In genomic region chr17:34997355-34997862, GRCh38 we compare ENCODE assay signal across 9 cellular contexts. TPM values are rescaled to one million over a fixed set of nuclear protein-coding genes. Genes with fewer than 3 reads are reported as not detected.
A peak's percentile ranks its signal among the peaks of the same experiment; 100 is the strongest.
DNase-seq lines count a peak whose midpoint lies in the region; ATAC-seq and TF ChIP-seq lines count a peak whose summit lies in the region.
"Had no signal": no experiment of that assay in that cellular context is flagged by ENCODE, and none has a peak within 500 bp of the region (broad histone marks: within the 10 kb centered on the region; RNA-seq: fewer than 3 reads in every experiment).

No MANE protein-coding gene starts in this region.

- in situ Hi-C loops in KBM-7 (cut with MboI; ENCODE audit: low pct_unique_long_range_greater_than_20kb, low sequenced_read_pairs): no loop called here

- H3K36me3 ChIP-seq in body of pancreas (replicated peaks in 1 of 2; ENCODE audit: insufficient read depth in 1 of 2, low read depth in 2 of 2): peaks cover 0 to 9% of the 10 kb centered on the region in 2 donors

- intact Hi-C loops in body of pancreas (cut with DNase I) (no loop called here), right cardiac atrium (cut with DNase I) (loop anchor here (5.0 to 10.0 kb wide), 4 partner anchors 87 to 125 kb away; partner anchors contain the start of genes FNDC8 (in 1 of the 4) and RAD51D (in 1 of the 4))

- peak overlapping the region in 3 of 4 donors; percentile 40 to 48 (median 41) for H3K27ac ChIP-seq in body of pancreas
- H3K27ac ChIP-seq in right cardiac atrium (ENCODE audit: low read length): no peak overlapping the region

- H3K4me3 ChIP-seq in LNCaP clone FGC (ENCODE audit: low read depth, low read length): no peak overlapping the region
- no peak overlapping the region for H3K4me3 ChIP-seq in body of pancreas
- no peak overlapping the region for H3K4me3 ChIP-seq in right cardiac atrium (ENCODE audit: low read length)
- no peak overlapping the region for H3K4me3 ChIP-seq in skeletal muscle cell (ENCODE audit: low read depth, low read length)
- H3K4me3 ChIP-seq: MG63 had no signal

- H3K9me3 ChIP-seq in body of pancreas (no peaks in the 10 kb centered on the region), right cardiac atrium (ENCODE audit: control insufficient read depth, low read length) (no peaks in the 10 kb centered on the region)
- H3K9me3 ChIP-seq: MG63 had no signal

- ATAC-seq in body of pancreas (peak; percentile 54), right cardiac atrium (peak; percentile 72 to 74), GM18519 (IDR thresholded peaks at IDR 0.05; ENCODE audit: low FRiP score, unreplicated experiment) (no peak), HG03520 (IDR thresholded peaks at IDR 0.05; ENCODE audit: unreplicated experiment) (no peak)

- peak; percentile 91 for DNase-seq in LNCaP clone FGC (ENCODE audit: low read depth)
- DNase-seq in body of pancreas: peak; percentile 45 to 74 (median 72)
- peak; percentile 58 to 79 (median 65) for DNase-seq in right cardiac atrium
- DNase-seq in skeletal muscle cell (ENCODE audit: low read depth): peak; percentile 68
- DNase-seq in HT-29 (ENCODE audit: low spot score): no peak
- no peak for DNase-seq in KBM-7

- H3K27me3 ChIP-seq in body of pancreas (no peaks in the 10 kb centered on the region), right cardiac atrium (ENCODE audit: control insufficient read depth, insufficient read depth) (no peaks in the 10 kb centered on the region)
- H3K27me3 ChIP-seq: MG63 had no signal

- TF ChIP-seq POLR2A in body of pancreas (IDR thresholded peaks at IDR 0.05): no peak

- WGBS in body of pancreas, 2 donors: 43 to 46% methylated on average over 11 of the region's 11 CpGs
- 38% methylated on average over 11 of the region's 11 CpGs for WGBS in right cardiac atrium

- TF ChIP-seq CTCF in LNCaP clone FGC (IDR thresholded peaks at IDR 0.05; ENCODE audit: control insufficient read depth, extremely low read depth, insufficient read depth): no peak
- TF ChIP-seq CTCF in body of pancreas (IDR thresholded peaks at IDR 0.05): no peak

- H3K4me1 ChIP-seq in body of pancreas (peaks cover 16% of the 10 kb centered on the region), right cardiac atrium (ENCODE audit: control insufficient read depth, insufficient read depth, low read length) (peaks cover 2% of the 10 kb centered on the region)

RNA-seq across cellular contexts. Expression of gene LIG3, which starts 17.1 kb away (rescaled TPM):
- total RNA-seq in body of pancreas (10 to 100 TPM; 19.2 to 28.7 TPM), right cardiac atrium (10 to 100 TPM; 17.5 to 24.1 (median 18.2) TPM)
- polyA plus RNA-seq in right cardiac atrium: 7.0 TPM
- total RNA-seq in HT-29 (2014; rRNA removed; shearing (Covaris generic)): 107 and 110 TPM in 2 replicates

RNA-seq across cellular contexts. Expression of gene ZNF830, which starts 36.1 kb away (rescaled TPM):
- total RNA-seq in body of pancreas (1 to 10 TPM; 5.9 to 6.5 TPM), right cardiac atrium (10 to 100 TPM in 3 of 4 donors, 1 to 10 TPM in 1; 8.3 to 11.2 (median 10.6) TPM)
- 6.8 TPM for polyA plus RNA-seq in right cardiac atrium
- total RNA-seq in HT-29 (2014; rRNA removed; shearing (Covaris generic)): 12.7 and 17.1 TPM in 2 replicates

RNA-seq across cellular contexts. Expression of gene CCT6B, which starts 36.1 kb away (rescaled TPM):
- total RNA-seq in body of pancreas (1 to 10 TPM in 1 of 2 donors, under 1 TPM in 1; 0.66 to 1.8 TPM), right cardiac atrium (1 to 10 TPM in 3 of 4 donors, under 1 TPM in 1; 0.97 to 2.8 (median 2.2) TPM)
- polyA plus RNA-seq in right cardiac atrium: 1.9 TPM
- total RNA-seq in HT-29 (2014; rRNA removed; shearing (Covaris generic)): 0.61 and 0.76 TPM in 2 replicates

Comparison
In these comparisons a context has a peak if more than half of its experiments do, and no peak if none do; other contexts are left out.
1. DNase-seq: peak in LNCaP clone FGC (single experiment), body of pancreas (4 of 4), right cardiac atrium (3 of 3) and skeletal muscle cell (single experiment); none in HT-29 (single experiment) and KBM-7 (single experiment).
2. ATAC-seq: peak in body of pancreas (single experiment) and right cardiac atrium (2 of 2); none in GM18519 (single experiment) and HG03520 (single experiment).